Comparison of ENCODE assay signal across 9 cellular contexts in genomic region chr5:132490484-132491367, GRCh38. TPM values are rescaled to one million over a fixed set of nuclear protein-coding genes. Genes with fewer than 3 reads are reported as not detected.
DNase-seq lines count a peak whose midpoint lies in the region; ATAC-seq, FAIRE-seq and TF ChIP-seq lines count a peak whose summit lies in the region.
"Had no signal": no experiment of that assay in that cellular context is flagged by ENCODE, and none has a peak within 500 bp of the region (broad histone marks: within the 10 kb centered on the region; RNA-seq: fewer than 3 reads in every experiment).

TSS of gene IRF1 (minus strand) at chr5:132490773. CDS start at chr5:132489478, 1,295 bp downstream.

- peak within 1 kb of the TSS; percentile 83 for H3K4me3 Mint-ChIP-seq in WTC11
- peak within 1 kb of the TSS; percentile 95 to 98 (median 97) for H3K4me3 Mint-ChIP-seq in immature natural killer cell

- H3K36me3 ChIP-seq in bronchial epithelial cell (ENCODE audit: control insufficient read depth, insufficient read depth, low read length): peaks cover 11% of the 10 kb centered on the region

- DNase-seq in AG09309 (ENCODE audit: low read depth) (peak; percentile 86), NCI-H226 (peak; percentile 97), WTC11 (ENCODE audit: low spot score) (peak; percentile 93), bronchial epithelial cell (ENCODE audit: low read depth) (peak; percentile 87), immature natural killer cell (peak; percentile 99)
- peak; percentile 97 to 98 for DNase-seq in stimulated activated CD4-positive, alpha-beta T cell treated with anti-CD3 and anti-CD28 coated beads, Interleukin-12 subunit alpha, Interleukin-12 subunit beta, amount 100 ng/mL, for 24 hours (ENCODE audit: low read depth in 2 of 2)

- no peaks in the 10 kb centered on the region for H3K9me3 Mint-ChIP-seq in WTC11
- peaks cover 0 to 3% (median 0%) of the 10 kb centered on the region in 6 donors for H3K9me3 Mint-ChIP-seq in immature natural killer cell

- no peaks in the 10 kb centered on the region for H3K27me3 ChIP-seq in bronchial epithelial cell (ENCODE audit: control insufficient read depth, insufficient read depth, low read length)

- CTCF ChIA-PET in WTC11 (lab: Charles Lee): interaction anchor here (0.6 to 3.0 kb wide), 22 partner anchors 10 to 426 kb away, joined by 3 to 22 read pairs (median 4); no protein-coding TSS in a partner anchor

- H3K36me3 Mint-ChIP-seq in WTC11 (peaks cover 14% of the 10 kb centered on the region), immature natural killer cell (peaks cover 39 to 42% (median 39%) of the 10 kb centered on the region in 3 donors)

- peaks cover 27% of the 10 kb centered on the region for H3K4me1 Mint-ChIP-seq in WTC11
- peaks cover 75 to 79% of the 10 kb centered on the region in 2 donors for H3K4me1 Mint-ChIP-seq in immature natural killer cell

- H3K4me3 ChIP-seq in AG09309 (ENCODE audit: control insufficient read depth, low read depth, low read length): peak within 1 kb of the TSS; percentile 76
- H3K4me3 ChIP-seq in bronchial epithelial cell (ENCODE audit: low read depth, low read length): peak within 1 kb of the TSS; percentile 73

- TF ChIP-seq CTCF in AG09309 (IDR thresholded peaks at IDR 0.05; ENCODE audit: control insufficient read depth, insufficient read depth, low read depth, low read length, missing control alignments) (no peak), WTC11 (IDR thresholded peaks at IDR 0.05) (no peak), bronchial epithelial cell (IDR thresholded peaks at IDR 0.05; ENCODE audit: insufficient read depth, low read length, severe bottlenecking) (peak; percentile 26)

- H3K27ac Mint-ChIP-seq in WTC11 (no peak within 1 kb of the TSS), immature natural killer cell (peak within 1 kb of the TSS; percentile 97 to 99 (median 98))

- FAIRE-seq in bronchial epithelial cell (lab: Jason Lieb, UNC): no peak
- FAIRE-seq: TTC549 had no signal

- POLR2A ChIA-PET in WTC11 (lab: Charles Lee): interaction anchor here (0.6 to 1.8 kb wide), 12 partner anchors 10 to 332 kb away, joined by 3 to 13 read pairs (median 3); no protein-coding TSS in a partner anchor

- ATAC-seq in GM18909 (IDR thresholded peaks at IDR 0.05; ENCODE audit: poor library complexity, unreplicated experiment): peak; percentile 84
- ATAC-seq in HG03159 (IDR thresholded peaks at IDR 0.05; ENCODE audit: unreplicated experiment): peak; percentile 79
- ATAC-seq in WTC11: peak; percentile 89

- H3K27me3 Mint-ChIP-seq in WTC11 (ENCODE audit: low read depth) (peaks cover 33% of the 10 kb centered on the region), immature natural killer cell (ENCODE audit: low read depth in 3 of 3) (peaks cover 42 to 54% (median 46%) of the 10 kb centered on the region in 3 donors)

TF ChIP-seq in WTC11, 78 proteins besides CTCF, POLR2A, EP300 and RAD21 (continues in another document):
- TF ChIP-seq MLX (CRISPR knock-in tag; IDR thresholded peaks at IDR 0.05) (no peak), CREB1 (CRISPR knock-in tag; IDR thresholded peaks at IDR 0.05) (0 out of 2 replicates have a peak, but pooled peaks have one; percentile 28), RORB (CRISPR knock-in tag; IDR thresholded peaks at IDR 0.05) (no peak), ZNF416 (CRISPR knock-in tag; IDR thresholded peaks at IDR 0.05) (no peak), EMX1 (CRISPR knock-in tag; IDR thresholded peaks at IDR 0.05) (no peak), NR2C2 (CRISPR knock-in tag; IDR thresholded peaks at IDR 0.05) (no peak), ATF1 (CRISPR knock-in tag; IDR thresholded peaks at IDR 0.05) (no peak), ATF6 (CRISPR knock-in tag; IDR thresholded peaks at IDR 0.05) (no peak), NFATC4 (CRISPR knock-in tag; IDR thresholded peaks at IDR 0.05) (no peak), TCF7 (CRISPR knock-in tag; IDR thresholded peaks at IDR 0.05; ENCODE audit: low read depth) (peak; percentile 62; the same call in 1 of the 2 replicates), E2F5 (CRISPR knock-in tag; IDR thresholded peaks at IDR 0.05) (no peak), TEAD1 (CRISPR knock-in tag; IDR thresholded peaks at IDR 0.05) (peak; percentile 86), JUN (CRISPR knock-in tag; IDR thresholded peaks at IDR 0.05) (no peak), USF2 (CRISPR knock-in tag; IDR thresholded peaks at IDR 0.05) (no peak), ZNF425 (CRISPR knock-in tag; conservative IDR thresholded peaks at IDR 0.05) (no peak), E2F4 (CRISPR knock-in tag; IDR thresholded peaks at IDR 0.05; ENCODE audit: borderline replicate concordance, low read depth) (peak; percentile 48; the same call in 1 of the 2 replicates), ZNF317 (CRISPR knock-in tag; IDR thresholded peaks at IDR 0.05; ENCODE audit: borderline replicate concordance, low read depth) (no peak), GRHL2 (CRISPR knock-in tag; IDR thresholded peaks at IDR 0.05; ENCODE audit: insufficient replicate concordance, severe bottlenecking) (no peak), JAZF1 (CRISPR knock-in tag; IDR thresholded peaks at IDR 0.05) (no peak)

RNA-seq across cellular contexts. Expression of gene IRF1, which starts in this region (rescaled TPM):
- total RNA-seq in WTC11 (2021) (8.8 to 9.8 TPM (median 9.4 TPM) in 3 replicates), bronchial epithelial cell (2.9 and 7.4 TPM in 2 replicates)
- polyA plus RNA-seq in immature natural killer cell: 100 to 1,000 TPM; 349 to 460 (median 371) TPM

Comparison
In these comparisons a context has a peak if more than half of its experiments do, and no peak if none do; other contexts are left out.
1. Peak in every context shown above with its lines: DNase-seq, ATAC-seq and H3K4me3 ChIP-seq.